1 cellular context compared by ENCODE assay signal in the genomic region with DNA sequence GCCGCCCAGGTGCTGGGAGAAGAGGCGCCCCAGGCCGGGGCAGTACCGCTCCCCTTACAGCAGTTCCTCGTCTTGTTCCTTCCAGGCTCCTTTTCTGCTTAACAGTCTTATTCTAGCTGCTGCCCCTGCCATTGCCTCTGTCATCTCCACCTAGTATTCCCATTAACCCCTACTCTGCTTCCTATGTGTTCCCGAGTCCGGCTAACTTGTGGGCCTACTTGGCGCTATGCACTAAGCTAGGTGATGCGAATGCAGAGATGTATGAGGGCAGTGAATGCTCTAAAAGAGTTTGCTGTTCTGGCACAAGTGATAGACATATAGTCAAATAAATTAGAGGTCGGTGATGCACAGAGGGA.
A peak's percentile ranks its signal among the peaks of the same experiment; 100 is the strongest.
TF ChIP-seq lines count a peak whose summit lies in the region.

No MANE protein-coding gene starts in this region.

TF ChIP-seq in K562, 482 proteins besides CTCF, POLR2A, EP300 and RAD21 (continues in another document):
- TF ChIP-seq, protein P1, sequence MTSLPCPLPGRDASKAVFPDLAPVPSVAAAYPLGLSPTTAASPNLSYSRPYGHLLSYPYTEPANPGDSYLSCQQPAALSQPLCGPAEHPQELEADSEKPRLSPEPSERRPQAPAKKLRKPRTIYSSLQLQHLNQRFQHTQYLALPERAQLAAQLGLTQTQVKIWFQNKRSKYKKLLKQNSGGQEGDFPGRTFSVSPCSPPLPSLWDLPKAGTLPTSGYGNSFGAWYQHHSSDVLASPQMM (CRISPR knock-in tag; IDR thresholded peaks at IDR 0.05) = no peak
- TF ChIP-seq RNF2 (IDR thresholded peaks at IDR 0.05) = no peak
- TF ChIP-seq CBX8 (IDR thresholded peaks at IDR 0.05; ENCODE audit: borderline replicate concordance, extremely low read depth, low read depth, low read length, poor library complexity, severe bottlenecking) = no peak
- TF ChIP-seq PRMT5 (CRISPR knock-in tag; IDR thresholded peaks at IDR 0.05) = no peak
- TF ChIP-seq, protein P2, sequence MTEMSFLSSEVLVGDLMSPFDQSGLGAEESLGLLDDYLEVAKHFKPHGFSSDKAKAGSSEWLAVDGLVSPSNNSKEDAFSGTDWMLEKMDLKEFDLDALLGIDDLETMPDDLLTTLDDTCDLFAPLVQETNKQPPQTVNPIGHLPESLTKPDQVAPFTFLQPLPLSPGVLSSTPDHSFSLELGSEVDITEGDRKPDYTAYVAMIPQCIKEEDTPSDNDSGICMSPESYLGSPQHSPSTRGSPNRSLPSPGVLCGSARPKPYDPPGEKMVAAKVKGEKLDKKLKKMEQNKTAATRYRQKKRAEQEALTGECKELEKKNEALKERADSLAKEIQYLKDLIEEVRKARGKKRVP (CRISPR knock-in tag; IDR thresholded peaks at IDR 0.05) = no peak
- TF ChIP-seq OTX1 (CRISPR knock-in tag; IDR thresholded peaks at IDR 0.05) = 0 out of 2 replicates have a peak, but pooled peaks have one; percentile 33
- no peak for TF ChIP-seq TEAD2 (tag; IDR thresholded peaks at IDR 0.05)
- no peak for TF ChIP-seq ZBTB1 (CRISPR knock-in tag; IDR thresholded peaks at IDR 0.05; ENCODE audit: borderline replicate concordance, low read depth)
- no peak for TF ChIP-seq RHOXF2B (CRISPR knock-in tag; conservative IDR thresholded peaks at IDR 0.05)
- 0 out of 4 replicates have a peak, but pooled peaks of 1 of the 2 experiments have one; percentile 7 for TF ChIP-seq NRF1 (conservative IDR thresholded peaks at IDR 0.05 in 1 of 2, IDR thresholded peaks at IDR 0.05 in 1 of 2)
- TF ChIP-seq STAG1 (CRISPR knock-in tag; IDR thresholded peaks at IDR 0.05; ENCODE audit: borderline replicate concordance) = no peak
- no peak for TF ChIP-seq CBX5 (IDR thresholded peaks at IDR 0.05; ENCODE audit: borderline replicate concordance, low read depth)
- no peak for TF ChIP-seq ZBTB7A (IDR thresholded peaks at IDR 0.05; ENCODE audit: borderline replicate concordance, control insufficient read depth, low read depth, low read length)
- no peak for TF ChIP-seq TCF7L2 (IDR thresholded peaks at IDR 0.05; ENCODE audit: low read depth, low read length)
- TF ChIP-seq, protein P3, sequence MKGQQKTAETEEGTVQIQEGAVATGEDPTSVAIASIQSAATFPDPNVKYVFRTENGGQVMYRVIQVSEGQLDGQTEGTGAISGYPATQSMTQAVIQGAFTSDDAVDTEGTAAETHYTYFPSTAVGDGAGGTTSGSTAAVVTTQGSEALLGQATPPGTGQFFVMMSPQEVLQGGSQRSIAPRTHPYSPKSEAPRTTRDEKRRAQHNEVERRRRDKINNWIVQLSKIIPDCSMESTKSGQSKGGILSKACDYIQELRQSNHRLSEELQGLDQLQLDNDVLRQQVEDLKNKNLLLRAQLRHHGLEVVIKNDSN (CRISPR knock-in tag; IDR thresholded peaks at IDR 0.05) = 0 out of 2 replicates have a peak, but pooled peaks have one; percentile 6
- 0 out of 2 replicates have a peak, but pooled peaks have one; percentile 7 for TF ChIP-seq ATF7 (IDR thresholded peaks at IDR 0.05)
- TF ChIP-seq, protein P4, sequence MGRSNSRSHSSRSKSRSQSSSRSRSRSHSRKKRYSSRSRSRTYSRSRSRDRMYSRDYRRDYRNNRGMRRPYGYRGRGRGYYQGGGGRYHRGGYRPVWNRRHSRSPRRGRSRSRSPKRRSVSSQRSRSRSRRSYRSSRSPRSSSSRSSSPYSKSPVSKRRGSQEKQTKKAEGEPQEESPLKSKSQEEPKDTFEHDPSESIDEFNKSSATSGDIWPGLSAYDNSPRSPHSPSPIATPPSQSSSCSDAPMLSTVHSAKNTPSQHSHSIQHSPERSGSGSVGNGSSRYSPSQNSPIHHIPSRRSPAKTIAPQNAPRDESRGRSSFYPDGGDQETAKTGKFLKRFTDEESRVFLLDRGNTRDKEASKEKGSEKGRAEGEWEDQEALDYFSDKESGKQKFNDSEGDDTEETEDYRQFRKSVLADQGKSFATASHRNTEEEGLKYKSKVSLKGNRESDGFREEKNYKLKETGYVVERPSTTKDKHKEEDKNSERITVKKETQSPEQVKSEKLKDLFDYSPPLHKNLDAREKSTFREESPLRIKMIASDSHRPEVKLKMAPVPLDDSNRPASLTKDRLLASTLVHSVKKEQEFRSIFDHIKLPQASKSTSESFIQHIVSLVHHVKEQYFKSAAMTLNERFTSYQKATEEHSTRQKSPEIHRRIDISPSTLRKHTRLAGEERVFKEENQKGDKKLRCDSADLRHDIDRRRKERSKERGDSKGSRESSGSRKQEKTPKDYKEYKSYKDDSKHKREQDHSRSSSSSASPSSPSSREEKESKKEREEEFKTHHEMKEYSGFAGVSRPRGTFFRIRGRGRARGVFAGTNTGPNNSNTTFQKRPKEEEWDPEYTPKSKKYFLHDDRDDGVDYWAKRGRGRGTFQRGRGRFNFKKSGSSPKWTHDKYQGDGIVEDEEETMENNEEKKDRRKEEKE (IDR thresholded peaks at IDR 0.05; ENCODE audit: borderline replicate concordance in 1 of 2, control insufficient read depth in 1 of 2, low read depth in 2 of 2, low read length in 1 of 2) = no peak
- no peak for TF ChIP-seq ZBTB8A (IDR thresholded peaks at IDR 0.05; ENCODE audit: partially characterized antibody)
- no peak for TF ChIP-seq NFXL1 (CRISPR knock-in tag; IDR thresholded peaks at IDR 0.05)
- no peak for TF ChIP-seq NR2C1 (IDR thresholded peaks at IDR 0.05)
- no peak for TF ChIP-seq NR2C1 (tag; IDR thresholded peaks at IDR 0.05)
- no peak for TF ChIP-seq COPS2 (conservative IDR thresholded peaks at IDR 0.05)
- TF ChIP-seq ZNF57 (CRISPR knock-in tag; IDR thresholded peaks at IDR 0.05) = no peak
- no peak for TF ChIP-seq PHB (CRISPR knock-in tag; IDR thresholded peaks at IDR 0.05)
- TF ChIP-seq, protein P5, sequence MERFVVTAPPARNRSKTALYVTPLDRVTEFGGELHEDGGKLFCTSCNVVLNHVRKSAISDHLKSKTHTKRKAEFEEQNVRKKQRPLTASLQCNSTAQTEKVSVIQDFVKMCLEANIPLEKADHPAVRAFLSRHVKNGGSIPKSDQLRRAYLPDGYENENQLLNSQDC (CRISPR knock-in tag; IDR thresholded peaks at IDR 0.05) = no peak
- TF ChIP-seq ZNF707 (CRISPR knock-in tag; conservative IDR thresholded peaks at IDR 0.05) = no peak
- TF ChIP-seq TAL1 (IDR thresholded peaks at IDR 0.05) = no peak
- 0 out of 2 replicates have a peak, but pooled peaks have one; percentile 13 for TF ChIP-seq ELF4 (CRISPR knock-in tag; IDR thresholded peaks at IDR 0.05)
- no peak for TF ChIP-seq IFI16 (CRISPR knock-in tag; IDR thresholded peaks at IDR 0.05)
- TF ChIP-seq, protein P6, sequence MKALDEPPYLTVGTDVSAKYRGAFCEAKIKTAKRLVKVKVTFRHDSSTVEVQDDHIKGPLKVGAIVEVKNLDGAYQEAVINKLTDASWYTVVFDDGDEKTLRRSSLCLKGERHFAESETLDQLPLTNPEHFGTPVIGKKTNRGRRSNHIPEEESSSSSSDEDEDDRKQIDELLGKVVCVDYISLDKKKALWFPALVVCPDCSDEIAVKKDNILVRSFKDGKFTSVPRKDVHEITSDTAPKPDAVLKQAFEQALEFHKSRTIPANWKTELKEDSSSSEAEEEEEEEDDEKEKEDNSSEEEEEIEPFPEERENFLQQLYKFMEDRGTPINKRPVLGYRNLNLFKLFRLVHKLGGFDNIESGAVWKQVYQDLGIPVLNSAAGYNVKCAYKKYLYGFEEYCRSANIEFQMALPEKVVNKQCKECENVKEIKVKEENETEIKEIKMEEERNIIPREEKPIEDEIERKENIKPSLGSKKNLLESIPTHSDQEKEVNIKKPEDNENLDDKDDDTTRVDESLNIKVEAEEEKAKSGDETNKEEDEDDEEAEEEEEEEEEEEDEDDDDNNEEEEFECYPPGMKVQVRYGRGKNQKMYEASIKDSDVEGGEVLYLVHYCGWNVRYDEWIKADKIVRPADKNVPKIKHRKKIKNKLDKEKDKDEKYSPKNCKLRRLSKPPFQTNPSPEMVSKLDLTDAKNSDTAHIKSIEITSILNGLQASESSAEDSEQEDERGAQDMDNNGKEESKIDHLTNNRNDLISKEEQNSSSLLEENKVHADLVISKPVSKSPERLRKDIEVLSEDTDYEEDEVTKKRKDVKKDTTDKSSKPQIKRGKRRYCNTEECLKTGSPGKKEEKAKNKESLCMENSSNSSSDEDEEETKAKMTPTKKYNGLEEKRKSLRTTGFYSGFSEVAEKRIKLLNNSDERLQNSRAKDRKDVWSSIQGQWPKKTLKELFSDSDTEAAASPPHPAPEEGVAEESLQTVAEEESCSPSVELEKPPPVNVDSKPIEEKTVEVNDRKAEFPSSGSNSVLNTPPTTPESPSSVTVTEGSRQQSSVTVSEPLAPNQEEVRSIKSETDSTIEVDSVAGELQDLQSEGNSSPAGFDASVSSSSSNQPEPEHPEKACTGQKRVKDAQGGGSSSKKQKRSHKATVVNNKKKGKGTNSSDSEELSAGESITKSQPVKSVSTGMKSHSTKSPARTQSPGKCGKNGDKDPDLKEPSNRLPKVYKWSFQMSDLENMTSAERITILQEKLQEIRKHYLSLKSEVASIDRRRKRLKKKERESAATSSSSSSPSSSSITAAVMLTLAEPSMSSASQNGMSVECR (CRISPR knock-in tag; IDR thresholded peaks at IDR 0.05) = no peak
- TF ChIP-seq, protein P7, sequence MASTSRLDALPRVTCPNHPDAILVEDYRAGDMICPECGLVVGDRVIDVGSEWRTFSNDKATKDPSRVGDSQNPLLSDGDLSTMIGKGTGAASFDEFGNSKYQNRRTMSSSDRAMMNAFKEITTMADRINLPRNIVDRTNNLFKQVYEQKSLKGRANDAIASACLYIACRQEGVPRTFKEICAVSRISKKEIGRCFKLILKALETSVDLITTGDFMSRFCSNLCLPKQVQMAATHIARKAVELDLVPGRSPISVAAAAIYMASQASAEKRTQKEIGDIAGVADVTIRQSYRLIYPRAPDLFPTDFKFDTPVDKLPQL (IDR thresholded peaks at IDR 0.05; ENCODE audit: extremely low read depth, insufficient read length) = no peak
- no peak for TF ChIP-seq POU5F1 (IDR thresholded peaks at IDR 0.05; ENCODE audit: borderline replicate concordance, low read depth, low read length, partially characterized antibody)
- no peak for TF ChIP-seq LEF1 (IDR thresholded peaks at IDR 0.05)
- peak; percentile 18; the same call in 1 of the 2 replicates for TF ChIP-seq CTBP1 (IDR thresholded peaks at IDR 0.05; ENCODE audit: borderline replicate concordance)
- 0 out of 2 replicates have a peak, but pooled peaks have one; percentile 3 for TF ChIP-seq TOE1 (IDR thresholded peaks at IDR 0.05; ENCODE audit: borderline replicate concordance)
- no peak for TF ChIP-seq TOE1 (CRISPR knock-in tag; IDR thresholded peaks at IDR 0.05; ENCODE audit: borderline replicate concordance, low read depth)
- no peak for TF ChIP-seq ZNF695 (CRISPR knock-in tag; IDR thresholded peaks at IDR 0.05)
- 0 out of 4 replicates have a peak, but pooled peaks of 1 of the 2 experiments have one; percentile 46 for TF ChIP-seq TEAD1 (CRISPR knock-in tag; IDR thresholded peaks at IDR 0.05)
- TF ChIP-seq CBX3 (IDR thresholded peaks at IDR 0.05; ENCODE audit: borderline replicate concordance in 1 of 2, low read length in 2 of 2) = no peak
- no peak for TF ChIP-seq BRD4 (IDR thresholded peaks at IDR 0.05)
- no peak for TF ChIP-seq SP2 (IDR thresholded peaks at IDR 0.05; ENCODE audit: extremely low read depth, low read depth, low read length, poor library complexity, severe bottlenecking)
- TF ChIP-seq CCNT2 (IDR thresholded peaks at IDR 0.05; ENCODE audit: borderline replicate concordance, extremely low read depth, insufficient read length, low read depth, low read length) = no peak
- TF ChIP-seq HNRNPH1 (optimal IDR thresholded peaks at IDR 0.05; ENCODE audit: low read depth, low read length) = no peak
- TF ChIP-seq ZNF134 (CRISPR knock-in tag; conservative IDR thresholded peaks at IDR 0.05) = no peak
- no peak for TF ChIP-seq PTRF (tag; IDR thresholded peaks at IDR 0.05)
- no peak for TF ChIP-seq BRF1 (IDR thresholded peaks at IDR 0.05; ENCODE audit: borderline replicate concordance, extremely low read depth, insufficient read length)
- no peak for TF ChIP-seq ZEB2 (IDR thresholded peaks at IDR 0.05)
- TF ChIP-seq MECOM (CRISPR knock-in tag; IDR thresholded peaks at IDR 0.05) = no peak
- TF ChIP-seq ZNF699 (CRISPR knock-in tag; IDR thresholded peaks at IDR 0.05; ENCODE audit: insufficient replicate concordance) = no peak
- TF ChIP-seq, protein P8, sequence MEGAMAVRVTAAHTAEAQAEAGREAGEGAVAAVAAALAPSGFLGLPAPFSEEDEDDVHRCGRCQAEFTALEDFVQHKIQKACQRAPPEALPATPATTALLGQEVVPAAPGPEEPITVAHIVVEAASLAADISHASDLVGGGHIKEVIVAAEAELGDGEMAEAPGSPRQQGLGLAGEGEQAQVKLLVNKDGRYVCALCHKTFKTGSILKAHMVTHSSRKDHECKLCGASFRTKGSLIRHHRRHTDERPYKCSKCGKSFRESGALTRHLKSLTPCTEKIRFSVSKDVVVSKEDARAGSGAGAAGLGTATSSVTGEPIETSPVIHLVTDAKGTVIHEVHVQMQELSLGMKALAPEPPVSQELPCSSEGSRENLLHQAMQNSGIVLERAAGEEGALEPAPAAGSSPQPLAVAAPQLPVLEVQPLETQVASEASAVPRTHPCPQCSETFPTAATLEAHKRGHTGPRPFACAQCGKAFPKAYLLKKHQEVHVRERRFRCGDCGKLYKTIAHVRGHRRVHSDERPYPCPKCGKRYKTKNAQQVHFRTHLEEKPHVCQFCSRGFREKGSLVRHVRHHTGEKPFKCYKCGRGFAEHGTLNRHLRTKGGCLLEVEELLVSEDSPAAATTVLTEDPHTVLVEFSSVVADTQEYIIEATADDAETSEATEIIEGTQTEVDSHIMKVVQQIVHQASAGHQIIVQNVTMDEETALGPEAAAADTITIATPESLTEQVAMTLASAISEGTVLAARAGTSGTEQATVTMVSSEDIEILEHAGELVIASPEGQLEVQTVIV (CRISPR knock-in tag; IDR thresholded peaks at IDR 0.05; ENCODE audit: borderline replicate concordance) = no peak
- no peak for TF ChIP-seq NFE2L1 (tag; IDR thresholded peaks at IDR 0.05; ENCODE audit: borderline replicate concordance, low read depth)
- TF ChIP-seq CBFA2T2 (conservative IDR thresholded peaks at IDR 0.05) = no peak
- TF ChIP-seq, protein P9, sequence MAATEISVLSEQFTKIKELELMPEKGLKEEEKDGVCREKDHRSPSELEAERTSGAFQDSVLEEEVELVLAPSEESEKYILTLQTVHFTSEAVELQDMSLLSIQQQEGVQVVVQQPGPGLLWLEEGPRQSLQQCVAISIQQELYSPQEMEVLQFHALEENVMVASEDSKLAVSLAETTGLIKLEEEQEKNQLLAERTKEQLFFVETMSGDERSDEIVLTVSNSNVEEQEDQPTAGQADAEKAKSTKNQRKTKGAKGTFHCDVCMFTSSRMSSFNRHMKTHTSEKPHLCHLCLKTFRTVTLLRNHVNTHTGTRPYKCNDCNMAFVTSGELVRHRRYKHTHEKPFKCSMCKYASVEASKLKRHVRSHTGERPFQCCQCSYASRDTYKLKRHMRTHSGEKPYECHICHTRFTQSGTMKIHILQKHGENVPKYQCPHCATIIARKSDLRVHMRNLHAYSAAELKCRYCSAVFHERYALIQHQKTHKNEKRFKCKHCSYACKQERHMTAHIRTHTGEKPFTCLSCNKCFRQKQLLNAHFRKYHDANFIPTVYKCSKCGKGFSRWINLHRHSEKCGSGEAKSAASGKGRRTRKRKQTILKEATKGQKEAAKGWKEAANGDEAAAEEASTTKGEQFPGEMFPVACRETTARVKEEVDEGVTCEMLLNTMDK (IDR thresholded peaks at IDR 0.05; ENCODE audit: borderline replicate concordance, insufficient read depth, low read depth, low read length, poor library complexity, severe bottlenecking) = no peak
- no peak for TF ChIP-seq ZZZ3 (IDR thresholded peaks at IDR 0.05)
- no peak for TF ChIP-seq CCAR2 (IDR thresholded peaks at IDR 0.05; ENCODE audit: low read depth, low read length)
